ENCODE assay signal across 1 cellular context in the genomic region with DNA sequence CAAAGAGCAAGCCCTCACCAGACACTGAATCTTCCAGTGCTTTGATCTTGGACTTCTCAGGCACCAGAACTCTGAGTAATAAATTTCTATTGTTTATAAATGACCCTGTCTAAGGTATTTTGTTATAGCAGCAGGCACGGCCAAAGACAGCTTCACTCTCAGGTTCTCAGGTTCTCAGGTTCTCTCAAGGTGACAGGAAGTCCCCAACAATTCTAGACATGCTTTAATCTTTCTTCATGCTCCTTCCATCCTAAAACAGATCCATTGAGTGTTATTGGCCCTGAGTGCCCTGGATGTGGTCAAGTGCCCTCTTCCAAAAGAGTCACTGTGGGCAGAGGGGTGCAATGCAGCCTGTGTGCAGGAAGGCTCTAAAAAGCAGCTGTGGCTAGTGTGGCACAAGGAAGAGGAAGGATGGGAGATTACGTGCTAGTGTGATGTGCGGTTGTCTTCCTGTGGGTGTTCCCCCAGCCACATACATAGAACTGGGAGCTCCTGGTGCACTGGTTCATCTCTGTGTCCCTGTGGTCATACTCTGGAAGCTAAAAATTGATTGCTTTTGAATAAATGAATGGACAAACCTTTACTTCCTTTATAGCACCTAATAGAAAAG.
A peak's percentile ranks its signal among the peaks of the same experiment; 100 is the strongest.
TF ChIP-seq lines count a peak whose summit lies in the region.

No MANE protein-coding gene starts in this region.

TF ChIP-seq in GM12878, 131 proteins besides CTCF, POLR2A, EP300 and RAD21:
- peak; percentile 65 for TF ChIP-seq EED (IDR thresholded peaks at IDR 0.05; ENCODE audit: low read depth)
- TF ChIP-seq IKZF2 (IDR thresholded peaks at IDR 0.05) = peak; percentile 28 to 45; a peak in 2 of 4 replicates
- peak; percentile 78 for TF ChIP-seq RUNX3 (IDR thresholded peaks at IDR 0.05; ENCODE audit: low read length)
- TF ChIP-seq TARDBP (IDR thresholded peaks at IDR 0.05; ENCODE audit: borderline replicate concordance) = no peak
TF ChIP-seq in GM12878: peak in this region for 3.
